In the genomic region with DNA sequence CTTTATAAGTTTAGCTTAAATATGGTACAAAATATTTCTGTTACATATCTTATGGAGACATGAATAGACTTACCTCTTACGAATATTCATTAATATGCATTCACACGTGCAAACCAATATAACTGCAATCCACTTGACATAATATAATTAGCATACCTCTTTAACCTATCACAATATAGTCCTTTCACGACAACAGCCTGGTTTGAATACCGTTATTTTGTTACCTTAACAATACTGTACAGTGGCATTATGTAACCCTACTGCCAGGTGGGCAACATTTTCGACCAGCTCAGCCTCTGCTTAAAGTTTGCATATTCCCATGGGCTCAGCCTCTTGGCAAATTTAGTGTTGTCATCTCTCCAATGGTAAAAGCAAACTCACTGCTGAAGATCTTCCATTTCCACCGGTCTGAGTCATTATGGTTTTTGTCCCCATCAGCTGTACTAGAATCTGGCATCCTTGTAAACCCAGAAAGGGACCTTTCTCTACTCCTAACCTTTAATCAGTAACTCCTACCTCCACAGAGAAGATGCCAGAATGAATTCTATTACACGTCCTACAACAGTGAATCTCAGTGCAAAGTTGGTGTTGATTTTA, we compare ENCODE assay signal across 9 cellular contexts. TPM values are rescaled to one million over a fixed set of nuclear protein-coding genes. Genes with fewer than 3 reads are reported as not detected.
DNase-seq lines count a peak whose midpoint lies in the region; ATAC-seq and TF ChIP-seq lines count a peak whose summit lies in the region.
"Had no signal": no experiment of that assay in that cellular context is flagged by ENCODE, and none has a peak within 500 bp of the region (broad histone marks: within the 10 kb centered on the region; RNA-seq: fewer than 3 reads in every experiment).

No MANE protein-coding gene starts in this region.

- ATAC-seq in central memory CD8-positive, alpha-beta T cell (replicated peaks; ENCODE audit: extremely low read depth, poor library complexity, severe bottlenecking): no peak

- H3K9me3 ChIP-seq in sigmoid colon (no peaks in the 10 kb centered on the region), adrenal gland (replicated peaks in 1 of 3) (no peaks in the 10 kb centered on the region), Caco-2 (no peaks in the 10 kb centered on the region)
- H3K9me3 ChIP-seq: testis had no signal

- DNase-seq in DMS53 (lab: John Stamatoyannopoulos, UW): peak; percentile 21
- no peak for DNase-seq in DMS53 treated with DMSO at 0.1 percent for 48 hours (lab: John Stamatoyannopoulos, UW; ENCODE audit: unreplicated experiment)
- DNase-seq in NCI-H526 treated with DMSO at 0.1 percent for 48 hours (lab: John Stamatoyannopoulos, UW): peak; percentile 61
- no peak for DNase-seq in central memory CD8-positive, alpha-beta T cell (ENCODE audit: low spot score in 2 of 2)
- no peak for DNase-seq in sigmoid colon
- no peak for DNase-seq in HUDEP-2 (lab: John Stamatoyannopoulos, UW; ENCODE audit: unreplicated experiment in 76 of 76)
- no peak for DNase-seq in adrenal gland
- no peak for DNase-seq in Caco-2

- CTCF ChIA-PET in Caco-2 (lab: Charles Lee): interaction anchor here (0.7 to 2.0 kb wide), 7 partner anchors 44 to 240 kb away, joined by 3 to 11 read pairs (median 4); no protein-coding TSS in a partner anchor

- H3K4me1 ChIP-seq in sigmoid colon (peaks cover 0 to 42% (median 33%) of the 10 kb centered on the region in 4 donors), adrenal gland (replicated peaks in 1 of 2) (peaks cover 5 to 8% of the 10 kb centered on the region in 2 donors), Caco-2 (no peaks in the 10 kb centered on the region; the same call in 1 of the 2 replicates)

- peaks cover 27% of the 10 kb centered on the region for H3K4me1 Mint-ChIP-seq in central memory CD8-positive, alpha-beta T cell
- no peaks in the 10 kb centered on the region for H3K4me1 Mint-ChIP-seq in Caco-2 (ENCODE audit: low read depth, unreplicated experiment)

- no peak overlapping the region for H3K27ac Mint-ChIP-seq in central memory CD8-positive, alpha-beta T cell (ENCODE audit: low read depth)
- no peak overlapping the region for H3K27ac Mint-ChIP-seq in Caco-2 (ENCODE audit: unreplicated experiment)

- POLR2A ChIA-PET in Caco-2 (lab: Charles Lee): no interaction called here

- 65 to 66% methylated on average over 7 of the region's 7 CpGs for WGBS in sigmoid colon, 2 donors
- WGBS in adrenal gland, 4 donors: 72 to 77% (median 73%) methylated on average over 7 of the region's 7 CpGs

- H3K36me3 Mint-ChIP-seq in central memory CD8-positive, alpha-beta T cell (ENCODE audit: insufficient read depth): peaks cover 22% of the 10 kb centered on the region
- peaks cover 20% of the 10 kb centered on the region for H3K36me3 Mint-ChIP-seq in Caco-2 (ENCODE audit: insufficient read depth, unreplicated experiment)

- H3K4me3 ChIP-seq in sigmoid colon: no peak overlapping the region
- H3K4me3 ChIP-seq in adrenal gland: no peak overlapping the region
- no peak overlapping the region for H3K4me3 ChIP-seq in Caco-2 (ENCODE audit: low read depth, low read length)
- H3K4me3 ChIP-seq: testis had no signal

- H3K27ac ChIP-seq in sigmoid colon: peak overlapping the region in 3 of 4 donors; percentile 23 to 44 (median 38)
- peak overlapping the region in 2 of 5 donors; percentile 2 to 4 for H3K27ac ChIP-seq in adrenal gland
- H3K27ac ChIP-seq: testis had no signal

- no peak for TF ChIP-seq CTCF in sigmoid colon (IDR thresholded peaks at IDR 0.05)
- no peak for TF ChIP-seq CTCF in adrenal gland (IDR thresholded peaks at IDR 0.05)
- TF ChIP-seq CTCF in Caco-2 (IDR thresholded peaks at IDR 0.05; ENCODE audit: insufficient read depth in 1 of 2, low read depth in 1 of 2, low read length in 1 of 2, severe bottlenecking in 1 of 2, unreplicated experiment in 1 of 2): no peak

- BruUV-seq in Caco-2 (replicated peaks; lab: Mats Ljungman, UMichigan): no TSS peak

- no peaks in the 10 kb centered on the region for H3K27me3 ChIP-seq in sigmoid colon
- H3K27me3 ChIP-seq in adrenal gland: no peaks in the 10 kb centered on the region
- H3K27me3 ChIP-seq in Caco-2 (replicated peaks; ENCODE audit: control insufficient read depth, insufficient read depth, low read length): no peaks in the 10 kb centered on the region
- H3K27me3 ChIP-seq: testis had no signal

- TF ChIP-seq POLR2A in sigmoid colon (IDR thresholded peaks at IDR 0.05): no peak
- TF ChIP-seq POLR2A in adrenal gland (IDR thresholded peaks at IDR 0.05): no peak

- peaks cover 3 to 39% (median 9%) of the 10 kb centered on the region in 4 donors for H3K36me3 ChIP-seq in sigmoid colon
- peaks cover 0 to 8% of the 10 kb centered on the region in 2 donors for H3K36me3 ChIP-seq in adrenal gland (replicated peaks in 1 of 2)
- H3K36me3 ChIP-seq in Caco-2 (ENCODE audit: control insufficient read depth, insufficient read depth, low read length): peaks cover 2% of the 10 kb centered on the region; the same call in 1 of the 2 replicates

- intact Hi-C loops in sigmoid colon (cut with DNase I) (loop anchor here (1.0 to 5.0 kb wide), 3 partner anchors 46 to 241 kb away; partner anchors contain the start of gene ZNF652), adrenal gland (cut with DNase I) (loop anchor here (2.0 to 5.0 kb wide), 2 partner anchors 79 to 81 kb away; no protein-coding TSS in a partner anchor), Caco-2 (cut with micrococcal nuclease; ENCODE audit: unreplicated experiment) (loop anchor here (1.0 kb wide), 3 partner anchors 46 to 240 kb away; partner anchors contain the start of gene ZNF652)

- no peaks in the 10 kb centered on the region for H3K27me3 Mint-ChIP-seq in central memory CD8-positive, alpha-beta T cell
- H3K27me3 Mint-ChIP-seq in Caco-2 (ENCODE audit: insufficient read depth, unreplicated experiment): no peaks in the 10 kb centered on the region

- no peaks in the 10 kb centered on the region for H3K9me3 Mint-ChIP-seq in central memory CD8-positive, alpha-beta T cell
- no peaks in the 10 kb centered on the region for H3K9me3 Mint-ChIP-seq in Caco-2 (ENCODE audit: unreplicated experiment)

- TF ChIP-seq EP300 in sigmoid colon (IDR thresholded peaks at IDR 0.05): no peak

- H3K4me3 Mint-ChIP-seq in central memory CD8-positive, alpha-beta T cell: peak overlapping the region; percentile 59
- no peak overlapping the region for H3K4me3 Mint-ChIP-seq in Caco-2 (ENCODE audit: unreplicated experiment)

RNA-seq across cellular contexts. Expression of gene ZNF652, which starts 46.0 kb away (rescaled TPM):
- total RNA-seq in sigmoid colon: 100 to 1,000 TPM in 3 of 4 donors, 10 to 100 TPM in 1; 83.1 to 134 (median 114) TPM
- polyA plus RNA-seq in sigmoid colon: 10 to 100 TPM; 12.9 to 20.2 (median 14.4) TPM
- total RNA-seq in adrenal gland: 10 to 100 TPM; 39.1 to 58.7 (median 48.1) TPM
- 10 to 100 TPM; 22.7 to 52.8 (median 39.3) TPM for polyA plus RNA-seq in adrenal gland
- 89.3 and 92.6 TPM in 2 replicates for total RNA-seq in Caco-2 (2022)

Comparison
In these comparisons a context has a peak if more than half of its experiments do, and no peak if none do; other contexts are left out.
1. DNase-seq: peak in DMS53 (single experiment) and NCI-H526 treated with DMSO at 0.1 percent for 48 hours (single experiment); none in DMS53 treated with DMSO at 0.1 percent for 48 hours (single experiment), central memory CD8-positive, alpha-beta T cell (0 of 2), sigmoid colon (single experiment), HUDEP-2 (0 of 76), adrenal gland (0 of 7) and Caco-2 (0 of 2).